Comparison of ENCODE assay signal across 31 cellular contexts in genomic region chr19:57421037-57421436, GRCh38. TPM values are rescaled to one million over a fixed set of nuclear protein-coding genes. Genes with fewer than 3 reads are reported as not detected.
"Had no signal": no experiment of that assay in that cellular context is flagged by ENCODE, and none has a peak within 500 bp of the region (broad histone marks: within the 10 kb centered on the region; RNA-seq: fewer than 3 reads in every experiment).

No MANE protein-coding gene starts in this region.

- H3K27me3 ChIP-seq: esophagus squamous epithelium, heart right ventricle, neural progenitor cell, thyroid gland, vagina had no signal

- H3K4me3 ChIP-seq: esophagus squamous epithelium, heart right ventricle, left ventricle myocardium inferior, lower lobe of right lung, mucosa of descending colon, neural progenitor cell, smooth muscle cell, thyroid gland had no signal

- H3K4me3 Mint-ChIP-seq: effector memory CD8-positive, alpha-beta T cell; immature natural killer cell; memory B cell; naive thymus-derived CD4-positive, alpha-beta T cell; nephron; neural progenitor cell; stimulated activated naive CD8-positive, alpha-beta T cell treated with anti-CD3 and anti-CD28 coated beads, Interleukin-15, amount 100 ng/mL, for 72 hours had no signal

- H3K27ac Mint-ChIP-seq: effector memory CD8-positive, alpha-beta T cell; immature natural killer cell; memory B cell; naive thymus-derived CD4-positive, alpha-beta T cell; nephron; neural progenitor cell; progenitor cell of endocrine pancreas; stimulated activated naive CD8-positive, alpha-beta T cell treated with anti-CD3 and anti-CD28 coated beads, Interleukin-15, amount 100 ng/mL, for 72 hours had no signal

- H3K36me3 ChIP-seq: neural progenitor cell had no signal

- H2AFZ ChIP-seq: neural progenitor cell, parathyroid adenoma had no signal

- DNase-seq: cortex of kidney; effector memory CD8-positive, alpha-beta T cell; erythroblast; esophagus squamous epithelium; foreskin melanocyte; glutamatergic neuron; heart right ventricle; hippocampal formation; immature natural killer cell; islet precursor cell; kidney glomerular epithelial cell; left colon; left ventricle myocardium inferior; lower lobe of right lung; mucosa of descending colon; naive thymus-derived CD4-positive, alpha-beta T cell; stimulated activated CD4-positive, alpha-beta T cell treated with anti-CD3 and anti-CD28 coated beads, Interleukin-12 subunit alpha, Interleukin-12 subunit beta, amount 100 ng/mL, for 4 hours; stimulated activated CD4-positive, alpha-beta T cell treated with anti-CD3 and anti-CD28 coated beads, Interleukin-1b, Interleukin-23, amount 100 ng/mL, for 48 hours; stimulated activated CD4-positive, alpha-beta T cell treated with anti-CD3 and anti-CD28 coated beads, Interleukin-4, amount 100 ng/mL, for 1 hour; stimulated activated CD8-positive, alpha-beta memory T cell treated with anti-CD3 and anti-CD28 coated beads, Interleukin-4, amount 100 ng/mL, for 48 hours; stimulated activated naive CD4-positive, alpha-beta T cell; stimulated activated naive CD8-positive, alpha-beta T cell treated with anti-CD3 and anti-CD28 coated beads, Interleukin-15, amount 100 ng/mL, for 72 hours; thyroid gland had no signal

- ATAC-seq: effector memory CD8-positive, alpha-beta T cell; heart right ventricle; left colon; lower lobe of right lung; mucosa of descending colon; naive thymus-derived CD4-positive, alpha-beta T cell; sciatic nerve; stimulated activated naive CD8-positive, alpha-beta T cell treated with anti-CD3 and anti-CD28 coated beads, Interleukin-15, amount 100 ng/mL, for 72 hours had no signal

- H3K27ac ChIP-seq: esophagus squamous epithelium, heart right ventricle, left ventricle myocardium inferior, lower lobe of right lung, neural progenitor cell, parathyroid adenoma, thyroid gland, vagina had no signal

- H3K9ac ChIP-seq: neural progenitor cell, parathyroid adenoma had no signal

- H3K4me1 ChIP-seq: esophagus squamous epithelium, lower lobe of right lung, neural progenitor cell, parathyroid adenoma, thyroid gland, vagina had no signal

- H3K27me3 Mint-ChIP-seq: effector memory CD8-positive, alpha-beta T cell; memory B cell; naive thymus-derived CD4-positive, alpha-beta T cell; progenitor cell of endocrine pancreas; stimulated activated naive CD8-positive, alpha-beta T cell treated with anti-CD3 and anti-CD28 coated beads, Interleukin-15, amount 100 ng/mL, for 72 hours had no signal

- H3K4me2 ChIP-seq: neural progenitor cell, smooth muscle cell had no signal

- H3K4me1 Mint-ChIP-seq: nephron; neural progenitor cell; stimulated activated naive CD8-positive, alpha-beta T cell treated with anti-CD3 and anti-CD28 coated beads, Interleukin-15, amount 100 ng/mL, for 72 hours had no signal

- H3K9me3 ChIP-seq: thyroid gland had no signal

RNA-seq across cellular contexts. Expression of gene VN1R1, which starts 35.9 kb away (rescaled TPM):
- polyA plus RNA-seq: immature natural killer cell, smooth muscle cell had no signal
